In genomic region chr7:129091484-129092002, GRCh38 we compare ENCODE assay signal across 8 cellular contexts. TPM values are rescaled to one million over a fixed set of nuclear protein-coding genes. Genes with fewer than 3 reads are reported as not detected.
A peak's percentile ranks its signal among the peaks of the same experiment; 100 is the strongest.
DNase-seq lines count a peak whose midpoint lies in the region; ATAC-seq and TF ChIP-seq lines count a peak whose summit lies in the region.

No MANE protein-coding gene starts in this region.

- no peaks in the 10 kb centered on the region for H4K20me1 ChIP-seq in SK-N-SH (ENCODE audit: insufficient read depth)

- TF ChIP-seq EP300 in SK-N-SH (IDR thresholded peaks at IDR 0.05; ENCODE audit: borderline replicate concordance in 1 of 2, low read depth in 1 of 2, low read length in 1 of 2) = no peak
- TF ChIP-seq EP300 in upper lobe of left lung (IDR thresholded peaks at IDR 0.05) = no peak

- CTCF ChIA-PET in SK-N-SH (lab: Yijun Ruan, JAX) = interaction anchor here (0.6 to 7.7 kb wide), 108 partner anchors 9 to 1039 kb away, joined by 3 to 137 read pairs (median 5); partner anchors contain the start of genes ATP6V1F, KCP, TNPO3 and TSPAN33

- no peak overlapping the region for H2BK5ac ChIP-seq in trophoblast cell (ENCODE audit: low read depth, low read length, poor library complexity)

- TF ChIP-seq POLR2A in upper lobe of left lung (IDR thresholded peaks at IDR 0.05) = no peak

- no peak overlapping the region for H3K4ac ChIP-seq in trophoblast cell (ENCODE audit: low read depth, low read length)

- H3K4me3 ChIP-seq in SK-N-SH (ENCODE audit: low read depth in 2 of 2, low read length in 1 of 2) (peak overlapping the region in 1 of 2 experiments; percentile 14; a peak in 1 of 4 replicates), trophoblast cell (ENCODE audit: low read depth, low read length) (no peak overlapping the region), upper lobe of left lung (no peak overlapping the region)

- no peak overlapping the region for H3K23ac ChIP-seq in trophoblast cell (ENCODE audit: low read length)

- intact Hi-C loops in head of caudate nucleus (cut with DNase I) = loop anchor here (10.0 kb wide), 1 partner anchor 187 kb away; no protein-coding TSS in a partner anchor

- H3F3A ChIP-seq in SK-N-SH (replicated peaks; ENCODE audit: insufficient read depth) = no peaks in the 10 kb centered on the region

- ATAC-seq in GM21515 (IDR thresholded peaks at IDR 0.05; ENCODE audit: unreplicated experiment) (peak; percentile 49), upper lobe of left lung (ENCODE audit: low FRiP score in 2 of 2) (peak; percentile 92 to 96)

- H4K12ac ChIP-seq in trophoblast cell (ENCODE audit: low read depth, low read length) = no peak overlapping the region

- H3K9me3 ChIP-seq in SK-N-SH (no peaks in the 10 kb centered on the region), trophoblast cell (ENCODE audit: insufficient read depth, low read depth, low read length) (no peaks in the 10 kb centered on the region), upper lobe of left lung (no peaks in the 10 kb centered on the region)

- H3K27me3 ChIP-seq in SK-N-SH (ENCODE audit: insufficient read depth) (no peaks in the 10 kb centered on the region; the same call in 1 of the 2 replicates), trophoblast cell (ENCODE audit: insufficient read depth, low read length) (peaks cover 2% of the 10 kb centered on the region), upper lobe of left lung (no peaks in the 10 kb centered on the region)

- TF ChIP-seq RAD21 in SK-N-SH (IDR thresholded peaks at IDR 0.05; ENCODE audit: low read length) = peak; percentile 100

- H3K4me1 ChIP-seq in SK-N-SH (ENCODE audit: control insufficient read depth in 1 of 2, insufficient read depth in 2 of 2, low read depth in 1 of 2, low read length in 1 of 2) (no peaks in the 10 kb centered on the region; a peak in 1 of 4 replicates), trophoblast cell (ENCODE audit: control insufficient read depth in 1 of 2, insufficient read depth in 2 of 2, low read length in 2 of 2) (no peaks in the 10 kb centered on the region), upper lobe of left lung (peaks cover 4 to 19% (median 10%) of the 10 kb centered on the region in 4 donors)

- peak; percentile 94 for DNase-seq in NAMALWA (ENCODE audit: low spot score)
- DNase-seq in SK-N-SH = peak; percentile 91
- DNase-seq in activated naive CD4-positive, alpha-beta T cell treated with anti-CD3 and anti-CD28 coated beads, Interleukin-2, amount 50 U/mL, for 16 hours = peak; percentile 89
- DNase-seq in head of caudate nucleus = peak; percentile 30 to 92 (median 82)
- DNase-seq in trophoblast cell = peak; percentile 76 to 94
- peak in 1 of 2 donors; percentile 87 for DNase-seq in upper lobe of left lung

- H3K18ac ChIP-seq in trophoblast cell (ENCODE audit: low read length) = no peak overlapping the region

- no peak overlapping the region for H2BK12ac ChIP-seq in trophoblast cell (ENCODE audit: low read length)

- TF ChIP-seq CTCF in C4-2B (conservative IDR thresholded peaks at IDR 0.05) = peak; percentile 100
- TF ChIP-seq CTCF in SK-N-SH (IDR thresholded peaks at IDR 0.05) = peak; percentile 100
- peak; percentile 89 to 98 (median 92) for TF ChIP-seq CTCF in upper lobe of left lung (IDR thresholded peaks at IDR 0.05)

- H3K79me2 ChIP-seq in SK-N-SH (ENCODE audit: insufficient read depth) (no peaks in the 10 kb centered on the region), trophoblast cell (ENCODE audit: control insufficient read depth, insufficient read depth, low read length, poor library complexity) (no peaks in the 10 kb centered on the region)

- H3K79me1 ChIP-seq in trophoblast cell (ENCODE audit: low read length) = no peaks in the 10 kb centered on the region

- H3K36me3 ChIP-seq in SK-N-SH (replicated peaks in 1 of 2; ENCODE audit: control insufficient read depth in 1 of 2, insufficient read depth in 2 of 2, low read length in 1 of 2) (no peaks in the 10 kb centered on the region), trophoblast cell (ENCODE audit: control insufficient read depth in 1 of 2, insufficient read depth in 2 of 2, low read length in 2 of 2) (no peaks in the 10 kb centered on the region), upper lobe of left lung (no peaks in the 10 kb centered on the region)

- H3K4me2 ChIP-seq in SK-N-SH (no peak overlapping the region), trophoblast cell (ENCODE audit: low read length) (no peak overlapping the region)

- H3K14ac ChIP-seq in trophoblast cell (ENCODE audit: low read length) = no peak overlapping the region

- no peak overlapping the region for H4K8ac ChIP-seq in trophoblast cell (ENCODE audit: low read depth, low read length)

- H2AFZ ChIP-seq in SK-N-SH (ENCODE audit: low read depth) = no peak overlapping the region
- no peak overlapping the region for H2AFZ ChIP-seq in trophoblast cell (ENCODE audit: insufficient read depth, low read length, poor library complexity)

- H3K27ac ChIP-seq in C4-2B (no peak overlapping the region), SK-N-SH (ENCODE audit: low read depth in 2 of 2, low read length in 1 of 2) (no peak overlapping the region), trophoblast cell (ENCODE audit: low read depth, low read length) (no peak overlapping the region), upper lobe of left lung (no peak overlapping the region)

- no peaks in the 10 kb centered on the region for H3K9me2 ChIP-seq in SK-N-SH

- no peak overlapping the region for H3K9ac ChIP-seq in SK-N-SH
- H3K9ac ChIP-seq in trophoblast cell (ENCODE audit: low read length) = no peak overlapping the region

- H2AK5ac ChIP-seq in trophoblast cell (ENCODE audit: low read length) = no peak overlapping the region

- POLR2A ChIA-PET in SK-N-SH (lab: Yijun Ruan, JAX) = interaction anchor here (1.0 kb wide), 1 partner anchor 36 kb away, joined by 4 read pairs; the partner anchor contains the start of gene TNPO3

- no peak overlapping the region for H4K91ac ChIP-seq in trophoblast cell (ENCODE audit: low read depth, low read length)

- WGBS in SK-N-SH (ENCODE audit: low lambda C conversion rate) = 7% methylated on average over 11 of the region's 11 CpGs
- WGBS in trophoblast cell (ENCODE audit: extremely low coverage, insufficient coverage, insufficient read length) = no CpG with 5 or more reads among the region's 11 CpGs
- WGBS in upper lobe of left lung, 2 donors = 6 to 8% methylated on average over 11 of the region's 11 CpGs

- H2BK120ac ChIP-seq in trophoblast cell (ENCODE audit: insufficient read depth, low read length, poor library complexity) = no peak overlapping the region

TF ChIP-seq in SK-N-SH, 30 proteins besides CTCF, POLR2A, EP300 and RAD21:
- TF ChIP-seq POLR2AphosphoS5 (IDR thresholded peaks at IDR 0.05; ENCODE audit: low read depth, low read length) (no peak), YY1 (IDR thresholded peaks at IDR 0.05; ENCODE audit: low read depth) (no peak), CHD2 (IDR thresholded peaks at IDR 0.05; ENCODE audit: low read length, partially characterized antibody) (peak; percentile 56), SMC3 (IDR thresholded peaks at IDR 0.05; ENCODE audit: low read depth, low read length) (peak; percentile 88), TCF12 (IDR thresholded peaks at IDR 0.05) (no peak), RFX5 (IDR thresholded peaks at IDR 0.05; ENCODE audit: low read length) (0 out of 2 replicates have a peak, but pooled peaks have one; percentile 14)
- TF ChIP-seq, protein P1, sequence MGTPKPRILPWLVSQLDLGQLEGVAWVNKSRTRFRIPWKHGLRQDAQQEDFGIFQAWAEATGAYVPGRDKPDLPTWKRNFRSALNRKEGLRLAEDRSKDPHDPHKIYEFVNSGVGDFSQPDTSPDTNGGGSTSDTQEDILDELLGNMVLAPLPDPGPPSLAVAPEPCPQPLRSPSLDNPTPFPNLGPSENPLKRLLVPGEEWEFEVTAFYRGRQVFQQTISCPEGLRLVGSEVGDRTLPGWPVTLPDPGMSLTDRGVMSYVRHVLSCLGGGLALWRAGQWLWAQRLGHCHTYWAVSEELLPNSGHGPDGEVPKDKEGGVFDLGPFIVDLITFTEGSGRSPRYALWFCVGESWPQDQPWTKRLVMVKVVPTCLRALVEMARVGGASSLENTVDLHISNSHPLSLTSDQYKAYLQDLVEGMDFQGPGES (IDR thresholded peaks at IDR 0.05; ENCODE audit: low read depth, low read length) = no peak
- TF ChIP-seq, protein P2, sequence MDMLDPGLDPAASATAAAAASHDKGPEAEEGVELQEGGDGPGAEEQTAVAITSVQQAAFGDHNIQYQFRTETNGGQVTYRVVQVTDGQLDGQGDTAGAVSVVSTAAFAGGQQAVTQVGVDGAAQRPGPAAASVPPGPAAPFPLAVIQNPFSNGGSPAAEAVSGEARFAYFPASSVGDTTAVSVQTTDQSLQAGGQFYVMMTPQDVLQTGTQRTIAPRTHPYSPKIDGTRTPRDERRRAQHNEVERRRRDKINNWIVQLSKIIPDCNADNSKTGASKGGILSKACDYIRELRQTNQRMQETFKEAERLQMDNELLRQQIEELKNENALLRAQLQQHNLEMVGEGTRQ (IDR thresholded peaks at IDR 0.05; ENCODE audit: borderline replicate concordance, low read depth, low read length) = no peak

RNA-seq across cellular contexts. Expression of gene TNPO3, which starts 36.6 kb away (rescaled TPM):
- 27.8 and 32.7 TPM in 2 replicates for polyA plus RNA-seq in SK-N-SH (2012; rRNA removed)
- 25.6 and 29.9 TPM in 2 replicates for polyA plus RNA-seq in SK-N-SH (2012; cell fraction: cytosol; rRNA removed)
- 27.1 and 34.5 TPM in 2 replicates for polyA plus RNA-seq in SK-N-SH (2012; cell fraction: nucleus; rRNA removed)
- polyA plus RNA-seq in trophoblast cell (2013) = 31.6 TPM in 2 replicates
- 10 to 100 TPM; 21.6 to 37.7 (median 33.0) TPM for total RNA-seq in upper lobe of left lung

RNA-seq across cellular contexts. Expression of gene TSPAN33, which starts 53.0 kb away (rescaled TPM):
- 6.9 and 7.2 TPM in 2 replicates for polyA plus RNA-seq in SK-N-SH (2012; rRNA removed)
- 4.4 and 6.6 TPM in 2 replicates for polyA plus RNA-seq in SK-N-SH (2012; cell fraction: cytosol; rRNA removed)
- 5.0 and 5.2 TPM in 2 replicates for polyA plus RNA-seq in SK-N-SH (2012; cell fraction: nucleus; rRNA removed)
- 2.3 and 2.6 TPM in 2 replicates for polyA plus RNA-seq in trophoblast cell (2013)
- total RNA-seq in upper lobe of left lung = 10 to 100 TPM in 1 of 6 donors, 1 to 10 TPM in 5; 1.2 to 10.1 (median 4.0) TPM
